Comparison of ENCODE assay signal across 12 cellular contexts in the genomic region with DNA sequence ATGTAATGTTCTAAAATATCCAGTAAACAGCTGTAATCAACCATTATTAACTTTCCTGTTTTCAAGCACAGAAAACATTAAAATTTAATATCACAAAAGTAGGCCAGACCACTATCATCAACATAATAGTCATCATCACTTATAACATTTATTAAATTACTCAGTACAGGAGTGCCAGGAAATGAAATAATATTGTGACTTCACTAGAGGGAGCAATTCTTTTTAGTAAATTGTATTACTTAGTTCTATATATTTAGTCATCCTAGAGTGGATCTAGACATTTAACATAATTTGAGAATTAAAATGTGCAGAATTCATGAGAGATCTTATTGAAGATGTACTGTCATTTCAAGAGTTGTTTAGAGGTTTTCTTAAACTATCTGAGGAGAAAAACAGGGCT. TPM values are rescaled to one million over a fixed set of nuclear protein-coding genes. Genes with fewer than 3 reads are reported as not detected.
DNase-seq lines count a peak whose midpoint lies in the region; ATAC-seq, FAIRE-seq and TF ChIP-seq lines count a peak whose summit lies in the region.
"Had no signal": no experiment of that assay in that cellular context is flagged by ENCODE, and none has a peak within 500 bp of the region (broad histone marks: within the 10 kb centered on the region; RNA-seq: fewer than 3 reads in every experiment).

No MANE protein-coding gene starts in this region.

- H3K4me3 Mint-ChIP-seq in astrocyte (ENCODE audit: unreplicated experiment) = no peak overlapping the region

- H3K4me1 Mint-ChIP-seq in astrocyte (ENCODE audit: low read depth, unreplicated experiment) = no peaks in the 10 kb centered on the region

- no peaks in the 10 kb centered on the region for H3K79me2 ChIP-seq in astrocyte (ENCODE audit: insufficient read depth, low read length)

- FAIRE-seq in astrocyte (lab: Jason Lieb, UNC) (no peak), GM12891 (lab: Jason Lieb, UNC) (no peak)

- H3K36me3 Mint-ChIP-seq in astrocyte (ENCODE audit: low read depth, unreplicated experiment) = no peaks in the 10 kb centered on the region

- H3K4me2 ChIP-seq in astrocyte (ENCODE audit: low read length) = no peak overlapping the region

- DNase-seq in DMS53 treated with DMSO at 0.1 percent for 48 hours (lab: John Stamatoyannopoulos, UW; ENCODE audit: unreplicated experiment) (peak; percentile 5), LNCaP clone FGC (ENCODE audit: low read depth) (no peak), astrocyte (ENCODE audit: low read depth) (no peak), myocyte (ENCODE audit: low read depth) (peak; percentile 27), GM12891 (ENCODE audit: insufficient read length, low spot score) (no peak), GM10248 (ENCODE audit: extremely low spot score) (no peak)
- DNase-seq: activated CD4-positive, CD25-positive, alpha-beta regulatory T cell; brain microvascular endothelial cell; Calu3 had no signal

- H2AFZ ChIP-seq in astrocyte (ENCODE audit: low read depth, low read length) = no peak overlapping the region

- POLR2A ChIA-PET in GM10248 (lab: Yijun Ruan, JAX) = no interaction called here

- TF ChIP-seq CTCF in LNCaP clone FGC (IDR thresholded peaks at IDR 0.05; ENCODE audit: control insufficient read depth, extremely low read depth, insufficient read depth) = peak; percentile 19; the same call in 1 of the 2 replicates
- TF ChIP-seq CTCF in astrocyte (IDR thresholded peaks at IDR 0.05; ENCODE audit: insufficient read depth, low read depth, low read length) = peak; percentile 24
- TF ChIP-seq CTCF in GM10248 (IDR thresholded peaks at IDR 0.05; ENCODE audit: control extremely low read depth, extremely low read depth, low read depth, missing control alignments) = no peak

- no peaks in the 10 kb centered on the region for H3K9me3 ChIP-seq in astrocyte (ENCODE audit: insufficient read depth, low read depth, low read length)

- ATAC-seq in GM21717 (IDR thresholded peaks at IDR 0.05; ENCODE audit: unreplicated experiment) = no peak
- ATAC-seq in GM18511 (IDR thresholded peaks at IDR 0.05; ENCODE audit: unreplicated experiment) = no peak

- H3K36me3 ChIP-seq in astrocyte (ENCODE audit: insufficient read depth, low read length) = no peaks in the 10 kb centered on the region
- H3K36me3 ChIP-seq: brain microvascular endothelial cell had no signal

- H4K20me1 ChIP-seq in astrocyte (ENCODE audit: insufficient read depth, low read length) = no peaks in the 10 kb centered on the region

- no peak overlapping the region for H3K9ac ChIP-seq in astrocyte (ENCODE audit: low read length)

- no peaks in the 10 kb centered on the region for H3K4me1 ChIP-seq in astrocyte (ENCODE audit: insufficient read depth, low read length)

- no peaks in the 10 kb centered on the region for H3K9me3 Mint-ChIP-seq in astrocyte (ENCODE audit: unreplicated experiment)

- H3K27me3 ChIP-seq in astrocyte (ENCODE audit: insufficient read depth, low read length) = no peaks in the 10 kb centered on the region
- H3K27me3 ChIP-seq: brain microvascular endothelial cell had no signal

- no peaks in the 10 kb centered on the region for H3K27me3 Mint-ChIP-seq in astrocyte (ENCODE audit: low read depth, unreplicated experiment)

- no peak overlapping the region for H3K27ac Mint-ChIP-seq in astrocyte (ENCODE audit: unreplicated experiment)

- CTCF ChIA-PET in GM10248 (lab: Yijun Ruan, JAX) = no interaction called here

- no peak for TF ChIP-seq POLR2A in GM12891 (IDR thresholded peaks at IDR 0.05; ENCODE audit: low read depth, low read length)

- H3K4me3 ChIP-seq in LNCaP clone FGC (ENCODE audit: low read depth, low read length) (no peak overlapping the region), astrocyte (ENCODE audit: insufficient read depth, low read depth, low read length) (no peak overlapping the region)

- no peak overlapping the region for H3K27ac ChIP-seq in astrocyte (ENCODE audit: low read depth, low read length)
- H3K27ac ChIP-seq: brain microvascular endothelial cell had no signal

TF ChIP-seq in GM12891, 5 proteins besides CTCF, POLR2A, EP300 and RAD21:
- no peak for TF ChIP-seq PAX5 (IDR thresholded peaks at IDR 0.05; ENCODE audit: insufficient read depth, low read length, severe bottlenecking)
- TF ChIP-seq POU2F2 (IDR thresholded peaks at IDR 0.05; ENCODE audit: low read depth, low read length) = no peak
- TF ChIP-seq POLR2AphosphoS5 (IDR thresholded peaks at IDR 0.05; ENCODE audit: low read depth, low read length) = no peak
- TF ChIP-seq SPI1 (IDR thresholded peaks at IDR 0.05; ENCODE audit: low read depth, low read length) = no peak
- no peak for TF ChIP-seq TAF1 (IDR thresholded peaks at IDR 0.05; ENCODE audit: low read depth, low read length)

RNA-seq across cellular contexts. Expression of gene PITX2, which starts 33.6 kb away (rescaled TPM):
- total RNA-seq in astrocyte (3.8 and 4.2 TPM in 2 replicates), myocyte (66.1 and 140 TPM in 2 replicates)
- polyA plus RNA-seq in myocyte (2012) = 61.1 TPM
- polyA plus RNA-seq in GM12891 (2012; ENCODE audit: low read depth, missing spikeins) = not detected
- total RNA-seq: Calu3, temporal lobe had no signal

Comparison
In these comparisons a context has a peak if more than half of its experiments do, and no peak if none do; other contexts are left out.
1. DNase-seq: peak in DMS53 treated with DMSO at 0.1 percent for 48 hours (single experiment) and myocyte (single experiment); none in LNCaP clone FGC (single experiment), astrocyte (single experiment), GM12891 (single experiment) and GM10248 (single experiment).
2. RNA of gene PITX2, which starts 33.6 kb away (total RNA-seq): 66.1 to 140 TPM in myocyte; 3.8 to 4.2 TPM in astrocyte; every median in the first group is over 10 times any median in the second.